In the genomic region with DNA sequence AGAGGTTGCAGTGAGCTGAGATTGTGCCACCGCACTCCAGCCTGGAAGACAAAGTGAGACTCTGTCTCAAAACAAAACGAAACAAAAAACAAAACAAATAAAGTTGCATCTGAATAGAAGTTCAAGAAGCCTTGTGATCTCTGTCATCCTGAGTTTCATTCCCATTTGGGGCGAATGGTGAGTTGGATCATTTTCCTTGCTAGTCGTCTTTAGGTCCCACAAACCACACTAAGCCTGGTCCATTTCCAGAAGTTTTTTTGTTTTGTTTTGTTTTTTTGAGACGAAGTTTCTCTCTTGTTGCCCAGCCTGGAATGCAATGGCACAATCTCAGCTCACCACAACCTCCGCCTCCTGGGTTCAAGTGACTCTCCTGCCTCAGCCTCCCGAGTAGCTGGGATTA, we compare ENCODE assay signal across 17 cellular contexts.
"Had no signal": no experiment of that assay in that cellular context is flagged by ENCODE, and none has a peak within 500 bp of the region (broad histone marks: within the 10 kb centered on the region; RNA-seq: fewer than 3 reads in every experiment).

No MANE protein-coding gene starts in this region.

- H3K27me3 Mint-ChIP-seq: activated B cell treated with CpG ODN at 0.5 μM for 24 hours; activated naive CD8-positive, alpha-beta T cell treated with anti-CD3 and anti-CD28 coated beads, Interleukin-2, amount 50 U/mL, for 24 hours had no signal

- H3K4me1 ChIP-seq: esophagus muscularis mucosa, transverse colon had no signal

- H3K4me1 Mint-ChIP-seq: activated B cell treated with CpG ODN at 0.5 μM for 24 hours had no signal

- H3K27me3 ChIP-seq: esophagus muscularis mucosa, neutrophil, transverse colon had no signal

- DNase-seq: activated B cell treated with CpG ODN at 0.5 μM for 24 hours; activated CD4-positive, alpha-beta T cell treated with anti-CD3 and anti-CD28 coated beads for 48 hours; activated CD8-positive, alpha-beta T cell treated with anti-CD3 and anti-CD28 coated beads, Interleukin-2, amount 10 ng/mL, durations not matched to agents 7 days and 5 days; activated naive CD4-positive, alpha-beta T cell; activated naive CD8-positive, alpha-beta T cell treated with anti-CD3 and anti-CD28 coated beads, Interleukin-2, amount 50 U/mL, for 24 hours; aorta; head of caudate nucleus; kidney glomerular epithelial cell; left ventricle myocardium superior; mesenchymal stem cell; natural killer cell; stimulated activated CD4-positive, alpha-beta T cell treated with anti-CD3 and anti-CD28 coated beads, Interleukin-12 subunit alpha, Interleukin-12 subunit beta, amount 100 ng/mL, for 4 hours; stimulated activated CD4-positive, alpha-beta T cell treated with anti-CD3 and anti-CD28 coated beads, Interleukin-2, amount 100 ng/mL, for 24 hours; stimulated activated naive CD4-positive, alpha-beta T cell treated with Interleukin-2 at 50 U/mL for 16 hours; transverse colon had no signal

- H3K36me3 Mint-ChIP-seq: natural killer cell had no signal

- H3K4me3 ChIP-seq: esophagus muscularis mucosa, transverse colon had no signal

- H3K9me3 ChIP-seq: esophagus muscularis mucosa, neutrophil, transverse colon had no signal

- H3K9me3 Mint-ChIP-seq: activated B cell treated with CpG ODN at 0.5 μM for 24 hours; activated naive CD8-positive, alpha-beta T cell treated with anti-CD3 and anti-CD28 coated beads, Interleukin-2, amount 50 U/mL, for 24 hours; natural killer cell had no signal

- H3K27ac ChIP-seq: esophagus muscularis mucosa, neutrophil, transverse colon had no signal

- H3K4me3 Mint-ChIP-seq: activated B cell treated with CpG ODN at 0.5 μM for 24 hours; activated CD8-positive, alpha-beta T cell treated with anti-CD3 and anti-CD28 coated beads, Interleukin-2, amount 10 ng/mL, durations not matched to agents 7 days and 5 days; activated naive CD8-positive, alpha-beta T cell treated with anti-CD3 and anti-CD28 coated beads, Interleukin-2, amount 50 U/mL, for 24 hours; natural killer cell had no signal

- H3K27ac Mint-ChIP-seq: activated B cell treated with CpG ODN at 0.5 μM for 24 hours, natural killer cell had no signal
